In the genomic region with DNA sequence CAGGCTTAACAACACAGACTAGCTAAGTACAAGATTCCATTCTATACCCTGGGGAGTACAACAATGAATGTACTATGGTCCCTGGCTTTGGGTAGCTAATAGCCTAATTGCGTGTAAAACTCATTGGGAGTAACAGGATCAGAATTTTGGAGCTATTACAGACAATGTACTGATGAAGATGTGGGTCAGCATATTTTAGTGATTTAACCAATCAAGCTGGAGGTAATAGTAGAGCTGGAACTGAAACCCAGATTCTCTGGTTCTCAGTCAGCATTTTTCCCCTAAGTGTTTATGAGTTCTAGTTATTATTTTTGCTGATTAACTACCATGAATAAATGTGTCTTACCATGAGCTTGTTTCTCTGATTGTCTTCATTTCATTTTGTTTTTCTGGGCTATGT, we compare ENCODE assay signal across 14 cellular contexts.
DNase-seq lines count a peak whose midpoint lies in the region; ATAC-seq, FAIRE-seq and TF ChIP-seq lines count a peak whose summit lies in the region.
"Had no signal": no experiment of that assay in that cellular context is flagged by ENCODE, and none has a peak within 500 bp of the region (broad histone marks: within the 10 kb centered on the region; RNA-seq: fewer than 3 reads in every experiment).

No MANE protein-coding gene starts in this region.

- no peaks in the 10 kb centered on the region for H3K9me3 ChIP-seq in neural progenitor cell (ENCODE audit: low read depth)
- H3K9me3 ChIP-seq: BLaER1, MG63, Peyer's patch had no signal

- H3K4me3 ChIP-seq in neural progenitor cell, result no peak overlapping the region
- H3K4me3 ChIP-seq: BLaER1, MG63, Peyer's patch had no signal

- peak overlapping the region; percentile 19 for H3K4me2 ChIP-seq in neural progenitor cell
- H3K4me2 ChIP-seq: BLaER1 had no signal

- H3K36me3 ChIP-seq in neural progenitor cell, result no peaks in the 10 kb centered on the region
- H3K36me3 ChIP-seq: BLaER1, MG63, Peyer's patch had no signal

- no peak for TF ChIP-seq CTCF in neural progenitor cell (IDR thresholded peaks at IDR 0.05)

- ATAC-seq in GM19463 (IDR thresholded peaks at IDR 0.05; ENCODE audit: unreplicated experiment) (peak; percentile 68), HG03432 (IDR thresholded peaks at IDR 0.05; ENCODE audit: unreplicated experiment) (peak; percentile 69)
- ATAC-seq: T-helper 17 cell had no signal

- H3K27me3 ChIP-seq in neural progenitor cell, result no peaks in the 10 kb centered on the region
- H3K27me3 ChIP-seq: BLaER1, MG63, Peyer's patch had no signal

- H3K4me1 ChIP-seq in neural progenitor cell, result peaks cover 4% of the 10 kb centered on the region
- H3K4me1 ChIP-seq: BLaER1, Peyer's patch had no signal

- DNase-seq in GM12891 (ENCODE audit: insufficient read length, low spot score) (no peak), neural progenitor cell (ENCODE audit: low spot score) (no peak), NCI-H2227 (lab: John Stamatoyannopoulos, UW; ENCODE audit: unreplicated experiment) (no peak), COLO829 (ENCODE audit: low spot score) (no peak)
- DNase-seq in activated effector memory CD4-positive, alpha-beta T cell treated with anti-CD3 and anti-CD28 coated beads, Interleukin-2, amount 50 U/mL, for 16 hours, result no peak
- DNase-seq: MG63, NCI-H1105, NCI-H1694 treated with DMSO at 0.1 percent for 48 hours, Peyer's patch, SHP77, T-helper 17 cell had no signal

- H2AFZ ChIP-seq in neural progenitor cell (replicated peaks), result no peak overlapping the region

- no peak for TF ChIP-seq POLR2A in GM12891 (IDR thresholded peaks at IDR 0.05; ENCODE audit: low read depth, low read length)

- no peaks in the 10 kb centered on the region for H3K27me3 Mint-ChIP-seq in neural progenitor cell (ENCODE audit: insufficient read depth, low read depth)
- H3K27me3 Mint-ChIP-seq: T-helper 17 cell had no signal

- H3F3A ChIP-seq in neural progenitor cell (ENCODE audit: low read depth), result no peaks in the 10 kb centered on the region

- no peaks in the 10 kb centered on the region for H3K4me1 Mint-ChIP-seq in neural progenitor cell
- H3K4me1 Mint-ChIP-seq: T-helper 17 cell had no signal

- no peak for FAIRE-seq in GM12891 (lab: Jason Lieb, UNC)

- no peaks in the 10 kb centered on the region for H3K79me2 ChIP-seq in neural progenitor cell (ENCODE audit: low read depth)

- H3K36me3 Mint-ChIP-seq in neural progenitor cell, result no peaks in the 10 kb centered on the region

- H3K27ac ChIP-seq in neural progenitor cell, result no peak overlapping the region
- H3K27ac ChIP-seq: BLaER1, Peyer's patch had no signal

- H3K27ac Mint-ChIP-seq in neural progenitor cell, result no peak overlapping the region
- H3K27ac Mint-ChIP-seq: T-helper 17 cell had no signal

- no peak overlapping the region for H3K9ac ChIP-seq in neural progenitor cell
- H3K9ac ChIP-seq: BLaER1 had no signal

- H3K4me3 Mint-ChIP-seq in neural progenitor cell, result no peak overlapping the region
- H3K4me3 Mint-ChIP-seq: T-helper 17 cell had no signal

- H3K9me3 Mint-ChIP-seq in neural progenitor cell, result no peaks in the 10 kb centered on the region

- H4K20me1 ChIP-seq in neural progenitor cell (ENCODE audit: low read depth), result no peaks in the 10 kb centered on the region
- H4K20me1 ChIP-seq: BLaER1 had no signal

TF ChIP-seq in GM12891, 5 proteins besides CTCF, POLR2A, EP300 and RAD21:
- peak; percentile 61 for TF ChIP-seq SPI1 (IDR thresholded peaks at IDR 0.05; ENCODE audit: low read depth, low read length)
- TF ChIP-seq POLR2AphosphoS5 (IDR thresholded peaks at IDR 0.05; ENCODE audit: low read depth, low read length), result no peak
- no peak for TF ChIP-seq TAF1 (IDR thresholded peaks at IDR 0.05; ENCODE audit: low read depth, low read length)
- TF ChIP-seq PAX5 (IDR thresholded peaks at IDR 0.05; ENCODE audit: insufficient read depth, low read length, severe bottlenecking), result no peak
TF ChIP-seq in GM12891: peak in this region for 1.
